Comparison of ENCODE assay signal across 12 cellular contexts in genomic region chr7:108442039-108442568, GRCh38. TPM values are rescaled to one million over a fixed set of nuclear protein-coding genes. Genes with fewer than 3 reads are reported as not detected.
A peak's percentile ranks its signal among the peaks of the same experiment; 100 is the strongest.
DNase-seq lines count a peak whose midpoint lies in the region; ATAC-seq, FAIRE-seq and TF ChIP-seq lines count a peak whose summit lies in the region.
"Had no signal": no experiment of that assay in that cellular context is flagged by ENCODE, and none has a peak within 500 bp of the region (broad histone marks: within the 10 kb centered on the region; RNA-seq: fewer than 3 reads in every experiment).

No MANE protein-coding gene starts in this region.

- H3K36me3 ChIP-seq in A673 (ENCODE audit: insufficient read depth, low read length, poor library complexity, severe bottlenecking) (no peaks in the 10 kb centered on the region), esophagus muscularis mucosa (no peaks in the 10 kb centered on the region)

- no peak overlapping the region for H3K27ac Mint-ChIP-seq in T-helper 17 cell
- H3K27ac Mint-ChIP-seq: activated T-helper 2 cell treated with anti-CD3 and anti-CD28 coated beads, Interferon-gamma antibody, Interleukin-2, Interleukin-4, amounts not matched to agents 10 μg/mL and 5 μg/mL and 100 μg/mL, durations not matched to agents 14 hours and 24 hours and 36 hours had no signal

- H3K4me1 Mint-ChIP-seq in T-helper 17 cell = no peaks in the 10 kb centered on the region

- no peak overlapping the region for H3K4me3 ChIP-seq in A673 (ENCODE audit: low read depth, low read length, poor library complexity, severe bottlenecking)
- H3K4me3 ChIP-seq in esophagus muscularis mucosa = no peak overlapping the region
- H3K4me3 ChIP-seq: dorsolateral prefrontal cortex, K562 had no signal

- no peak for TF ChIP-seq EP300 in esophagus muscularis mucosa (IDR thresholded peaks at IDR 0.05)

- H3K4me1 ChIP-seq in A673 (ENCODE audit: insufficient read depth, low read length, poor library complexity, severe bottlenecking) (peaks cover 32% of the 10 kb centered on the region), esophagus muscularis mucosa (no peaks in the 10 kb centered on the region)

- H3K27me3 ChIP-seq in A673 (replicated peaks; ENCODE audit: insufficient read depth, low read depth, low read length, poor library complexity) (no peaks in the 10 kb centered on the region), esophagus muscularis mucosa (no peaks in the 10 kb centered on the region)
- H3K27me3 ChIP-seq: dorsolateral prefrontal cortex had no signal

- POLR2A ChIA-PET in A673 (lab: Charles Lee; ENCODE audit: low non-redundant PET) = no interaction called here
- POLR2A ChIA-PET in GM10248 (lab: Yijun Ruan, JAX) = no interaction called here

- TF ChIP-seq CTCF in A673 (conservative IDR thresholded peaks at IDR 0.05; ENCODE audit: low read depth, low read length) (no peak), GM10248 (IDR thresholded peaks at IDR 0.05; ENCODE audit: control extremely low read depth, extremely low read depth, low read depth, missing control alignments) (no peak), esophagus muscularis mucosa (IDR thresholded peaks at IDR 0.05) (no peak)

- peak; percentile 40 for DNase-seq in A673 (ENCODE audit: low spot score)
- no peak for DNase-seq in GM12892 (ENCODE audit: insufficient read length)
- peak; percentile 62 for DNase-seq in NCI-H510A treated with DMSO at 0.1 percent for 48 hours (lab: John Stamatoyannopoulos, UW)
- DNase-seq in dermis blood vessel endothelial cell = peak; percentile 71
- no peak for DNase-seq in T-helper 17 cell
- DNase-seq in GM10248 (ENCODE audit: extremely low spot score) = no peak
- no peak for DNase-seq in esophagus muscularis mucosa (ENCODE audit: extremely low spot score)

- WGBS in esophagus muscularis mucosa = 69% methylated on average over 5 of the region's 5 CpGs

- no peak for TF ChIP-seq POLR2A in GM12892 (IDR thresholded peaks at IDR 0.05; ENCODE audit: low read depth, low read length)
- TF ChIP-seq POLR2A in esophagus muscularis mucosa (IDR thresholded peaks at IDR 0.05; ENCODE audit: low read depth) = no peak

- H3K27ac ChIP-seq in A673 (ENCODE audit: low read depth, low read length, poor library complexity, severe bottlenecking) (no peak overlapping the region), esophagus muscularis mucosa (replicated peaks in 1 of 4) (no peak overlapping the region)
- H3K27ac ChIP-seq: dorsolateral prefrontal cortex had no signal

- ATAC-seq in T-helper 17 cell (no peak), GM18520 (IDR thresholded peaks at IDR 0.05; ENCODE audit: unreplicated experiment) (no peak)
- ATAC-seq: K562 had no signal

- CTCF ChIA-PET in A673 (lab: Charles Lee) = no interaction called here
- CTCF ChIA-PET in GM10248 (lab: Yijun Ruan, JAX) = interaction anchor here (1.2 to 4.7 kb wide), 8 partner anchors 10 to 84 kb away, joined by 3 to 47 read pairs (median 5); no protein-coding TSS in a partner anchor

- intact Hi-C loops in A673 (cut with micrococcal nuclease; ENCODE audit: unreplicated experiment) = no loop called here
- intact Hi-C loops in esophagus muscularis mucosa (cut with DNase I) = no loop called here

- H3K9me3 ChIP-seq in A673 (ENCODE audit: low read depth, low read length, poor library complexity, severe bottlenecking) = no peaks in the 10 kb centered on the region
- H3K9me3 ChIP-seq in T-helper 17 cell (ENCODE audit: control insufficient read depth, low read length, poor library complexity, severe bottlenecking) = no peaks in the 10 kb centered on the region
- no peaks in the 10 kb centered on the region for H3K9me3 ChIP-seq in esophagus muscularis mucosa

- H3K36me3 Mint-ChIP-seq in T-helper 17 cell (ENCODE audit: low read depth) = no peaks in the 10 kb centered on the region

- H3K27me3 Mint-ChIP-seq in T-helper 17 cell = peaks cover 24% of the 10 kb centered on the region

- peak; percentile 61 for FAIRE-seq in GM12892 (lab: Jason Lieb, UNC)
- FAIRE-seq: K562 had no signal

- H3K4me3 Mint-ChIP-seq in T-helper 17 cell = no peak overlapping the region
- H3K4me3 Mint-ChIP-seq: neural crest cell had no signal

- no TSS peak for BruUV-seq in A673 (replicated peaks; lab: Mats Ljungman, UMichigan)

RNA-seq across cellular contexts. Expression of gene NRCAM, which starts 14.1 kb away (rescaled TPM):
- total RNA-seq in A673 (2021) = 43.4 and 45.7 TPM in 2 replicates
- 1.4 TPM for polyA plus RNA-seq in GM12892 (2012; ENCODE audit: missing spikeins)
- total RNA-seq in dermis blood vessel endothelial cell = 9.2 and 16.0 TPM in 2 replicates
- total RNA-seq in T-helper 17 cell = not detected
- total RNA-seq in esophagus muscularis mucosa = 1 to 10 TPM; 2.9 to 5.2 (median 3.3) TPM

Comparison
In these comparisons a context has a peak if more than half of its experiments do, and no peak if none do; other contexts are left out.
1. DNase-seq: peak in A673 (single experiment), NCI-H510A treated with DMSO at 0.1 percent for 48 hours (single experiment) and dermis blood vessel endothelial cell (single experiment); none in GM12892 (single experiment), T-helper 17 cell (0 of 3), GM10248 (single experiment) and esophagus muscularis mucosa (single experiment).